8 cellular contexts compared by ENCODE assay signal in the genomic region with DNA sequence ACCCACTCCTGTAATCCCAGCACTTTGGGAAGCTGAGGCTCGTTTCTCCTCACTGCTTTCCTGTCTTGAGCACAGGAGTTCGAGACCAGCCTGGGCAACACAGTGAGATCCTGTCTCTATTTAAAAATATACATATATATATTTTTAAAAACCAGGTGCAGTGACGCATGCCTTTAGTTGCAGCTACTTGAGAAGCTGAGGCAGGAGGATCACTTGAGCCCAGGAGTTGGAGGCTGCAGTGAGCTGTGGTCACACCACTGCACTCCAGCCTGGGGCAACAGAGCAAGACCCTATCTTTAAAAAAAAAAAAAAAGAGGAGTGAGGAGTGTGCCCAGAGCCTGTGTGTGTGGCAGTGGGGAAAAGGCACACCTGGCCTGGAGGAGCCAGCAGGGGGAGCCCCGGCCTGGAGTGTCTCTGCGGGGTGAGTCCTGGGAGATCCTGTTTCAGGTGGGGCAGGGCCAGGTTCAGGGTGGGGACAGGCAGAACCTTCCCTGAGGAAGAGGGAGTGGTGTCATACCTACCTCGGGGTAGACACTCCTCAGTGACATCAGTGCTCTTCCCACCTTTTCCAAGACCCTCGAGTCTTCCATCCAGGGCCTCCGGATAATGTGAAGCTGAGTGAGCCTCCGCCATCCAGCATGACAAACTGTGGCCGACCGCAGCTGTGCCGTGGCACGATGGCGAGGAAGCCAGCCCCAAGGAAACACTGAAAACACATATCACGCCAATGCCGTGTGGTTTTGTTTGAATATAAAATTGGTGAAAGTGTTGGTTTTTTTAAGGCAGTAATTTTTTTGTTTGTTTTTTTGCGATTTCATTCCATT. TPM values are rescaled to one million over a fixed set of nuclear protein-coding genes. Genes with fewer than 3 reads are reported as not detected.
A peak's percentile ranks its signal among the peaks of the same experiment; 100 is the strongest.
DNase-seq lines count a peak whose midpoint lies in the region; ATAC-seq and TF ChIP-seq lines count a peak whose summit lies in the region.

No MANE protein-coding gene starts in this region.

- TF ChIP-seq CTCF in GM12873 (IDR thresholded peaks at IDR 0.05; ENCODE audit: insufficient read depth, low read depth, low read length, missing control alignments): peak; percentile 75

- ATAC-seq in left ventricle myocardium superior (peak; percentile 56), GM18867 (IDR thresholded peaks at IDR 0.05; ENCODE audit: unreplicated experiment) (no peak)

- intact Hi-C loops in left ventricle myocardium superior (cut with micrococcal nuclease): no loop called here

- peak; percentile 63 for DNase-seq in OCI-M1 (lab: John Stamatoyannopoulos, UW)
- peak; percentile 54 for DNase-seq in activated gamma-delta T cell treated with anti-CD3 and anti-CD28 coated beads, Interleukin-2, amount 50 U/mL, for 16 hours (ENCODE audit: low read depth)
- DNase-seq in left ventricle myocardium superior: peak; percentile 61
- peak in 2 of 3 donors; percentile 47 to 56 for DNase-seq in stimulated activated CD4-positive, alpha-beta T cell treated with anti-CD3 and anti-CD28 coated beads, TNF-alpha, amount 100 ng/mL, for 1 hour (ENCODE audit: low read depth in 3 of 3, low spot score in 1 of 3)
- DNase-seq in occipital lobe (lab: John Stamatoyannopoulos, UW): no peak
- DNase-seq in SKM-1 treated with dmso at 0.1 percent for 144 hours (lab: John Stamatoyannopoulos, UW; ENCODE audit: unreplicated experiment): no peak

RNA-seq across cellular contexts. Expression of a gene that starts 9.0 kb away (rescaled TPM):
- total RNA-seq in left ventricle myocardium superior: 38.7 TPM
- 11.9 TPM for total RNA-seq in occipital lobe

RNA-seq across cellular contexts. Expression of a gene that starts 39.8 kb away (rescaled TPM):
- 161 TPM for total RNA-seq in left ventricle myocardium superior
- total RNA-seq in occipital lobe: 72.1 TPM

RNA-seq across cellular contexts. Expression of a gene that starts 42.9 kb away (rescaled TPM):
- total RNA-seq in left ventricle myocardium superior (97.2 TPM), occipital lobe (12.6 TPM)

RNA-seq across cellular contexts. Expression of a gene that starts 43.2 kb away (rescaled TPM):
- 36.0 TPM for total RNA-seq in left ventricle myocardium superior
- total RNA-seq in occipital lobe: 55.2 TPM

Comparison
In these comparisons a context has a peak if more than half of its experiments do, and no peak if none do; other contexts are left out.
1. DNase-seq: peak in OCI-M1 (single experiment), activated gamma-delta T cell treated with anti-CD3 and anti-CD28 coated beads, Interleukin-2, amount 50 U/mL, for 16 hours (single experiment), left ventricle myocardium superior (single experiment) and stimulated activated CD4-positive, alpha-beta T cell treated with anti-CD3 and anti-CD28 coated beads, TNF-alpha, amount 100 ng/mL, for 1 hour (2 of 3); none in occipital lobe (single experiment) and SKM-1 treated with dmso at 0.1 percent for 144 hours (single experiment).